ENCODE assay signal across 8 cellular contexts in the genomic region with DNA sequence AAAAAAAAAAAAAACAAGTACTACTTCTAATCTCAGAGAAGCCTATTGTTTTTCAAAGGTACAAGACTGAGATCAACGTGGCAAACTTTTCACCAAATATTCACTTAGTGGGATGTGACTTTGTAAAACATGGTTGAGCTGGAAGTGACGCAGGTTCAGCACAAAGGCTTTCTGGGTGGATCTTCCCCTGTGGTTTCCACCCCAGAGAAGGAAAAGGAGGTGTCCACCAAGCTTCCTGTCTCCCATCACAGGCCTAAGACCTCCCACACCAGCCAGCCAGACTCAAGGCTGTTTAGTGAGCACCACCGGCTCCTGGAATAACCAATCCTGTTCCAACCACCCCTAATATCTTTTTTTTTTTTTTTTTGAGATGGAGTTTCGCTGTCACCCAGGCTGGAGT. TPM values are rescaled to one million over a fixed set of nuclear protein-coding genes. Genes with fewer than 3 reads are reported as not detected.
DNase-seq lines count a peak whose midpoint lies in the region; ATAC-seq, FAIRE-seq and TF ChIP-seq lines count a peak whose summit lies in the region.

No MANE protein-coding gene starts in this region.

- in situ Hi-C loops in GM23248 (cut with MboI) = no loop called here

- DNase-seq in GM23248 = peak; percentile 73
- peak; percentile 70 for DNase-seq in activated CD4-positive, alpha-beta memory T cell treated with anti-CD3 and anti-CD28 coated beads for 36 hours
- peak; percentile 52 for DNase-seq in endothelial cell of umbilical vein (ENCODE audit: low read depth, low spot score)
- DNase-seq in amniotic stem cell (lab: John Stamatoyannopoulos, UW) = no peak
- DNase-seq in SW 1271 (lab: John Stamatoyannopoulos, UW) = no peak

- POLR2A ChIA-PET in activated CD4-positive, alpha-beta memory T cell treated with anti-CD3 and anti-CD28 coated beads for 36 hours (lab: Charles Lee) = interaction anchor here (0.6 to 1.1 kb wide), 3 partner anchors 40 to 303 kb away, joined by 3 read pairs; no protein-coding TSS in a partner anchor
- POLR2A ChIA-PET in endothelial cell of umbilical vein (lab: Charles Lee) = interaction anchor here (0.7 to 1.1 kb wide), 2 partner anchors 10 to 57 kb away, joined by 4 read pairs; no protein-coding TSS in a partner anchor

- 59 to 64% methylated on average over 4 of the region's 4 CpGs for WGBS in GM23248 (ENCODE audit: low coverage in 1 of 2, low lambda C conversion rate in 2 of 2, missing lambda C conversion rate in 2 of 2), 2 experiments

- TF ChIP-seq CTCF in endothelial cell of umbilical vein (IDR thresholded peaks at IDR 0.05; ENCODE audit: extremely low read depth in 1 of 2, insufficient read depth in 1 of 2, low read depth in 1 of 2, low read length in 2 of 2) = no peak

- ATAC-seq in HG03025 (IDR thresholded peaks at IDR 0.05; ENCODE audit: low FRiP score, unreplicated experiment) = no peak
- no peak for ATAC-seq in HG03095 (IDR thresholded peaks at IDR 0.05; ENCODE audit: unreplicated experiment)

- H4K20me1 ChIP-seq in GM23248 (ENCODE audit: insufficient read depth) (no peaks in the 10 kb centered on the region; the same call in 1 of the 2 replicates), endothelial cell of umbilical vein (replicated peaks; ENCODE audit: control insufficient read depth, extremely low read depth, insufficient read depth, low read length) (no peaks in the 10 kb centered on the region)

- H3K36me3 ChIP-seq in GM23248 (ENCODE audit: low read depth) = no peaks in the 10 kb centered on the region
- peaks cover 0 to 5% of the 10 kb centered on the region in 2 experiments for H3K36me3 ChIP-seq in endothelial cell of umbilical vein (ENCODE audit: control insufficient read depth in 2 of 2, extremely low read depth in 1 of 2, insufficient read depth in 2 of 2, low read length in 2 of 2)
- H3K36me3 ChIP-seq in skeletal muscle tissue (ENCODE audit: control insufficient read depth in 3 of 3, insufficient read depth in 3 of 3, low read length in 3 of 3) = peaks cover 0 to 3% (median 0%) of the 10 kb centered on the region in 3 donors

- H3K9me3 Mint-ChIP-seq in activated CD4-positive, alpha-beta memory T cell treated with anti-CD3 and anti-CD28 coated beads for 36 hours = no peaks in the 10 kb centered on the region

- H3K36me3 Mint-ChIP-seq in activated CD4-positive, alpha-beta memory T cell treated with anti-CD3 and anti-CD28 coated beads for 36 hours = no peaks in the 10 kb centered on the region

- peaks cover 21% of the 10 kb centered on the region for H3K4me1 ChIP-seq in GM23248 (ENCODE audit: insufficient read depth)
- peaks cover 18% of the 10 kb centered on the region for H3K4me1 ChIP-seq in endothelial cell of umbilical vein (ENCODE audit: control insufficient read depth, extremely low read depth, insufficient read depth, low read length)
- H3K4me1 ChIP-seq in skeletal muscle tissue (ENCODE audit: control insufficient read depth in 3 of 3, insufficient read depth in 3 of 3, low read length in 3 of 3) = peaks cover 62 to 77% (median 62%) of the 10 kb centered on the region in 3 donors

- peaks cover 10% of the 10 kb centered on the region for H3F3A ChIP-seq in GM23248 (ENCODE audit: insufficient read depth)

- BruUV-seq in endothelial cell of umbilical vein (replicated peaks; lab: Mats Ljungman, UMichigan) = no TSS peak

- no peaks in the 10 kb centered on the region for H3K9me2 ChIP-seq in GM23248 (ENCODE audit: insufficient read depth)

- H3K9me3 ChIP-seq in GM23248 (ENCODE audit: low read depth) (no peaks in the 10 kb centered on the region), endothelial cell of umbilical vein (replicated peaks; ENCODE audit: control insufficient read depth, insufficient read depth, low read length) (no peaks in the 10 kb centered on the region), skeletal muscle tissue (ENCODE audit: control insufficient read depth in 3 of 3, low read length in 3 of 3) (no peaks in the 10 kb centered on the region)

- H3K4me2 ChIP-seq in GM23248 (ENCODE audit: unreplicated experiment) (no peak overlapping the region), endothelial cell of umbilical vein (ENCODE audit: insufficient read depth, low read length) (no peak overlapping the region)

- H2AFZ ChIP-seq in GM23248 (no peak overlapping the region), endothelial cell of umbilical vein (ENCODE audit: low read depth, low read length) (no peak overlapping the region)

- H3K4me3 ChIP-seq in GM23248 (no peak overlapping the region), endothelial cell of umbilical vein (replicated peaks in 1 of 3; ENCODE audit: insufficient read depth in 1 of 3, low read depth in 1 of 3, low read length in 3 of 3) (no peak overlapping the region), skeletal muscle tissue (ENCODE audit: low read length in 3 of 3) (no peak overlapping the region)

- H3K9me1 ChIP-seq in endothelial cell of umbilical vein (replicated peaks; ENCODE audit: control insufficient read depth, extremely low read depth, insufficient read depth, low read length) = no peaks in the 10 kb centered on the region

- H3K79me2 ChIP-seq in GM23248 (ENCODE audit: insufficient read depth) (peaks cover 100% of the 10 kb centered on the region), endothelial cell of umbilical vein (ENCODE audit: control insufficient read depth, insufficient read depth, low read length) (peaks cover 90% of the 10 kb centered on the region)

- TF ChIP-seq POLR2A in endothelial cell of umbilical vein (IDR thresholded peaks at IDR 0.05; ENCODE audit: low read depth, low read length) = no peak

- H3K9ac ChIP-seq in GM23248 (peak overlapping the region; percentile 12; the same call in 1 of the 2 replicates), endothelial cell of umbilical vein (replicated peaks; ENCODE audit: extremely low read depth, insufficient read depth, low read length) (peak overlapping the region; percentile 34), skeletal muscle tissue (ENCODE audit: low read depth in 1 of 3, low read length in 3 of 3) (no peak overlapping the region)

- no peaks in the 10 kb centered on the region for H3K27me3 Mint-ChIP-seq in activated CD4-positive, alpha-beta memory T cell treated with anti-CD3 and anti-CD28 coated beads for 36 hours

- FAIRE-seq in endothelial cell of umbilical vein (lab: Jason Lieb, UNC) = peak; percentile 80

- H3K27ac ChIP-seq in GM23248 (peak overlapping the region; percentile 59), endothelial cell of umbilical vein (ENCODE audit: insufficient read depth, low read depth, low read length) (peak overlapping the region; percentile 28), skeletal muscle tissue (ENCODE audit: low read depth, low read length) (peak overlapping the region; percentile 66)

- dilution Hi-C loops in endothelial cell of umbilical vein (cut with MboI; ENCODE audit: extremely low pct_ligation_motif_present, low sequenced_read_pairs) = no loop called here

- CTCF ChIA-PET in activated CD4-positive, alpha-beta memory T cell treated with anti-CD3 and anti-CD28 coated beads for 36 hours (lab: Charles Lee) = interaction anchor here (0.6 to 1.2 kb wide), 2 partner anchors 55 to 71 kb away, joined by 3 to 4 read pairs; no protein-coding TSS in a partner anchor
- CTCF ChIA-PET in endothelial cell of umbilical vein (lab: Charles Lee) = interaction anchor here (0.6 to 2.6 kb wide), 9 partner anchors 10 to 1066 kb away, joined by 3 to 10 read pairs (median 3); no protein-coding TSS in a partner anchor

- no peaks in the 10 kb centered on the region for H3K27me3 ChIP-seq in GM23248 (replicated peaks; ENCODE audit: insufficient read depth)
- no peaks in the 10 kb centered on the region for H3K27me3 ChIP-seq in endothelial cell of umbilical vein (ENCODE audit: control insufficient read depth in 2 of 2, insufficient read depth in 2 of 2, low read length in 2 of 2)
- no peaks in the 10 kb centered on the region for H3K27me3 ChIP-seq in skeletal muscle tissue (ENCODE audit: control insufficient read depth in 3 of 3, insufficient read depth in 3 of 3, low read length in 3 of 3)

- H3K4me3 Mint-ChIP-seq in activated CD4-positive, alpha-beta memory T cell treated with anti-CD3 and anti-CD28 coated beads for 36 hours = no peak overlapping the region

- peak overlapping the region; percentile 84 for H3K27ac Mint-ChIP-seq in activated CD4-positive, alpha-beta memory T cell treated with anti-CD3 and anti-CD28 coated beads for 36 hours

- peaks cover 62% of the 10 kb centered on the region for H3K4me1 Mint-ChIP-seq in activated CD4-positive, alpha-beta memory T cell treated with anti-CD3 and anti-CD28 coated beads for 36 hours (ENCODE audit: low read depth)

- intact Hi-C loops in activated CD4-positive, alpha-beta memory T cell treated with anti-CD3 and anti-CD28 coated beads for 36 hours (cut with micrococcal nuclease) = no loop called here
- intact Hi-C loops in endothelial cell of umbilical vein (cut with micrococcal nuclease) = no loop called here

RNA-seq across cellular contexts. Expression of a gene that starts 5.7 kb away (rescaled TPM):
- total RNA-seq in GM23248 (2014; rRNA removed; shearing (Covaris generic)) = 73.2 and 91.0 TPM in 2 replicates
- polyA plus RNA-seq in GM23248 (2016; fragmentation: Nextera tagmentation; extraction: Ambion mirVana) = 82.7 and 83.7 TPM in 2 replicates
- 10 to 100 TPM; 24.4 to 26.6 TPM for total RNA-seq in activated CD4-positive, alpha-beta memory T cell treated with anti-CD3 and anti-CD28 coated beads for 36 hours
- 96.6 and 99.8 TPM in 2 replicates for total RNA-seq in endothelial cell of umbilical vein
- polyA plus RNA-seq in endothelial cell of umbilical vein = 72.5 and 88.8 TPM in 2 replicates
- polyA plus RNA-seq in endothelial cell of umbilical vein (2011; cell fraction: cytosol; rRNA removed) = 51.8 and 64.2 TPM in 2 replicates
- polyA plus RNA-seq in endothelial cell of umbilical vein (2011; cell fraction: nucleus; rRNA removed) = 67.8 and 78.0 TPM in 2 replicates
- polyA plus RNA-seq in endothelial cell of umbilical vein (2012) = 63.0 and 73.8 TPM in 2 replicates
- polyA minus RNA-seq in endothelial cell of umbilical vein = 54.4 and 68.6 TPM in 2 replicates
- polyA minus RNA-seq in endothelial cell of umbilical vein (2011; cell fraction: cytosol; rRNA and poly(A)+ RNA removed) = 21.9 TPM
- 30.2 and 34.5 TPM in 2 replicates for polyA minus RNA-seq in endothelial cell of umbilical vein (2011; cell fraction: nucleus; rRNA and poly(A)+ RNA removed)
- 11.0 TPM for total RNA-seq in skeletal muscle tissue

RNA-seq across cellular contexts. Expression of a gene that starts 50.1 kb away (rescaled TPM):
- 117 and 130 TPM in 2 replicates for total RNA-seq in GM23248 (2014; rRNA removed; shearing (Covaris generic))
- 46.9 and 48.1 TPM in 2 replicates for polyA plus RNA-seq in GM23248 (2016; fragmentation: Nextera tagmentation; extraction: Ambion mirVana)
- total RNA-seq in activated CD4-positive, alpha-beta memory T cell treated with anti-CD3 and anti-CD28 coated beads for 36 hours = 100 to 1,000 TPM; 104 to 105 TPM
- total RNA-seq in endothelial cell of umbilical vein = 261 and 262 TPM in 2 replicates
- polyA plus RNA-seq in endothelial cell of umbilical vein = 259 and 277 TPM in 2 replicates
- polyA plus RNA-seq in endothelial cell of umbilical vein (2011; cell fraction: cytosol; rRNA removed) = 219 and 257 TPM in 2 replicates
- polyA plus RNA-seq in endothelial cell of umbilical vein (2011; cell fraction: nucleus; rRNA removed) = 481 and 548 TPM in 2 replicates
- polyA plus RNA-seq in endothelial cell of umbilical vein (2012) = 120 and 135 TPM in 2 replicates
- polyA minus RNA-seq in endothelial cell of umbilical vein = 225 and 233 TPM in 2 replicates
- 116 TPM for polyA minus RNA-seq in endothelial cell of umbilical vein (2011; cell fraction: cytosol; rRNA and poly(A)+ RNA removed)
- 119 and 139 TPM in 2 replicates for polyA minus RNA-seq in endothelial cell of umbilical vein (2011; cell fraction: nucleus; rRNA and poly(A)+ RNA removed)
- total RNA-seq in skeletal muscle tissue = 71.0 TPM

Comparison
In these comparisons a context has a peak if more than half of its experiments do, and no peak if none do; other contexts are left out.
1. DNase-seq: peak in GM23248 (single experiment), activated CD4-positive, alpha-beta memory T cell treated with anti-CD3 and anti-CD28 coated beads for 36 hours (single experiment) and endothelial cell of umbilical vein (single experiment); none in amniotic stem cell (single experiment) and SW 1271 (0 of 2).
2. H3K9ac ChIP-seq: peak in GM23248 (single experiment) and endothelial cell of umbilical vein (single experiment); none in skeletal muscle tissue (0 of 3).
3. Peak in every context shown above with its lines, with median percentiles within 50 percentile points of each other: H3K27ac ChIP-seq.